1 cellular context compared by ENCODE assay signal in genomic region chr7:70726951-70727378, GRCh38.
TF ChIP-seq lines count a peak whose summit lies in the region.

No MANE protein-coding gene starts in this region.

TF ChIP-seq in GM12878, 131 proteins besides CTCF, POLR2A, EP300 and RAD21 (continued from another document and continues in another):
- TF ChIP-seq E4F1 (IDR thresholded peaks at IDR 0.05; ENCODE audit: borderline replicate concordance, partially characterized antibody) = no peak
- TF ChIP-seq NBN (IDR thresholded peaks at IDR 0.05) = peak; percentile 88
- no peak for TF ChIP-seq PRDM15 (CRISPR knock-in tag; IDR thresholded peaks at IDR 0.05)
- TF ChIP-seq TCF7 (IDR thresholded peaks at IDR 0.05; ENCODE audit: borderline replicate concordance) = no peak
- TF ChIP-seq USF2 (IDR thresholded peaks at IDR 0.05; ENCODE audit: borderline replicate concordance, low read depth, low read length) = no peak
- TF ChIP-seq PAX8 (IDR thresholded peaks at IDR 0.05) = no peak
- peak; percentile 30; the same call in 1 of the 2 replicates for TF ChIP-seq PKNOX1 (IDR thresholded peaks at IDR 0.05)
- no peak for TF ChIP-seq ZZZ3 (IDR thresholded peaks at IDR 0.05; ENCODE audit: control insufficient read depth, insufficient read length, low read depth)
- peak; percentile 86 to 88 for TF ChIP-seq IKZF2 (IDR thresholded peaks at IDR 0.05)
- no peak for TF ChIP-seq MXI1 (IDR thresholded peaks at IDR 0.05; ENCODE audit: low read depth, low read length)
- TF ChIP-seq TCF3 (IDR thresholded peaks at IDR 0.05; ENCODE audit: borderline replicate concordance, insufficient read depth, low read depth, low read length) = no peak
- TF ChIP-seq, protein P1, sequence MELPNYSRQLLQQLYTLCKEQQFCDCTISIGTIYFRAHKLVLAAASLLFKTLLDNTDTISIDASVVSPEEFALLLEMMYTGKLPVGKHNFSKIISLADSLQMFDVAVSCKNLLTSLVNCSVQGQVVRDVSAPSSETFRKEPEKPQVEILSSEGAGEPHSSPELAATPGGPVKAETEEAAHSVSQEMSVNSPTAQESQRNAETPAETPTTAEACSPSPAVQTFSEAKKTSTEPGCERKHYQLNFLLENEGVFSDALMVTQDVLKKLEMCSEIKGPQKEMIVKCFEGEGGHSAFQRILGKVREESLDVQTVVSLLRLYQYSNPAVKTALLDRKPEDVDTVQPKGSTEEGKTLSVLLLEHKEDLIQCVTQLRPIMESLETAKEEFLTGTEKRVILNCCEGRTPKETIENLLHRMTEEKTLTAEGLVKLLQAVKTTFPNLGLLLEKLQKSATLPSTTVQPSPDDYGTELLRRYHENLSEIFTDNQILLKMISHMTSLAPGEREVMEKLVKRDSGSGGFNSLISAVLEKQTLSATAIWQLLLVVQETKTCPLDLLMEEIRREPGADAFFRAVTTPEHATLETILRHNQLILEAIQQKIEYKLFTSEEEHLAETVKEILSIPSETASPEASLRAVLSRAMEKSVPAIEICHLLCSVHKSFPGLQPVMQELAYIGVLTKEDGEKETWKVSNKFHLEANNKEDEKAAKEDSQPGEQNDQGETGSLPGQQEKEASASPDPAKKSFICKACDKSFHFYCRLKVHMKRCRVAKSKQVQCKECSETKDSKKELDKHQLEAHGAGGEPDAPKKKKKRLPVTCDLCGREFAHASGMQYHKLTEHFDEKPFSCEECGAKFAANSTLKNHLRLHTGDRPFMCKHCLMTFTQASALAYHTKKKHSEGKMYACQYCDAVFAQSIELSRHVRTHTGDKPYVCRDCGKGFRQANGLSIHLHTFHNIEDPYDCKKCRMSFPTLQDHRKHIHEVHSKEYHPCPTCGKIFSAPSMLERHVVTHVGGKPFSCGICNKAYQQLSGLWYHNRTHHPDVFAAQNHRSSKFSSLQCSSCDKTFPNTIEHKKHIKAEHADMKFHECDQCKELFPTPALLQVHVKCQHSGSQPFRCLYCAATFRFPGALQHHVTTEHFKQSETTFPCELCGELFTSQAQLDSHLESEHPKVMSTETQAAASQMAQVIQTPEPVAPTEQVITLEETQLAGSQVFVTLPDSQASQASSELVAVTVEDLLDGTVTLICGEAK (IDR thresholded peaks at IDR 0.05; ENCODE audit: borderline replicate concordance) = no peak
- TF ChIP-seq ETV6 (conservative IDR thresholded peaks at IDR 0.05 in 1 of 2, IDR thresholded peaks at IDR 0.05 in 1 of 2; ENCODE audit: borderline replicate concordance in 1 of 2, low read depth in 1 of 2) = no peak; a peak in 1 of 4 replicates
- 0 out of 2 replicates have a peak, but pooled peaks have one; percentile 43 for TF ChIP-seq SMARCA5 (IDR thresholded peaks at IDR 0.05)
- TF ChIP-seq RELA (IDR thresholded peaks at IDR 0.05; ENCODE audit: borderline replicate concordance, partially characterized antibody) = peak; percentile 86
- TF ChIP-seq CHD4 (IDR thresholded peaks at IDR 0.05) = no peak
- TF ChIP-seq CREB1 (IDR thresholded peaks at IDR 0.05; ENCODE audit: low read depth) = no peak
- TF ChIP-seq CHD2 (IDR thresholded peaks at IDR 0.05; ENCODE audit: borderline replicate concordance, low read depth, low read length) = no peak; the same call in 1 of the 2 replicates
- no peak for TF ChIP-seq PML (IDR thresholded peaks at IDR 0.05; ENCODE audit: low read length)
- TF ChIP-seq CREM (IDR thresholded peaks at IDR 0.05; ENCODE audit: low read depth) = no peak
- TF ChIP-seq, protein P2, sequence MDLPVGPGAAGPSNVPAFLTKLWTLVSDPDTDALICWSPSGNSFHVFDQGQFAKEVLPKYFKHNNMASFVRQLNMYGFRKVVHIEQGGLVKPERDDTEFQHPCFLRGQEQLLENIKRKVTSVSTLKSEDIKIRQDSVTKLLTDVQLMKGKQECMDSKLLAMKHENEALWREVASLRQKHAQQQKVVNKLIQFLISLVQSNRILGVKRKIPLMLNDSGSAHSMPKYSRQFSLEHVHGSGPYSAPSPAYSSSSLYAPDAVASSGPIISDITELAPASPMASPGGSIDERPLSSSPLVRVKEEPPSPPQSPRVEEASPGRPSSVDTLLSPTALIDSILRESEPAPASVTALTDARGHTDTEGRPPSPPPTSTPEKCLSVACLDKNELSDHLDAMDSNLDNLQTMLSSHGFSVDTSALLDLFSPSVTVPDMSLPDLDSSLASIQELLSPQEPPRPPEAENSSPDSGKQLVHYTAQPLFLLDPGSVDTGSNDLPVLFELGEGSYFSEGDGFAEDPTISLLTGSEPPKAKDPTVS (IDR thresholded peaks at IDR 0.05; ENCODE audit: low read depth, low read length) = no peak
- TF ChIP-seq, protein P3, sequence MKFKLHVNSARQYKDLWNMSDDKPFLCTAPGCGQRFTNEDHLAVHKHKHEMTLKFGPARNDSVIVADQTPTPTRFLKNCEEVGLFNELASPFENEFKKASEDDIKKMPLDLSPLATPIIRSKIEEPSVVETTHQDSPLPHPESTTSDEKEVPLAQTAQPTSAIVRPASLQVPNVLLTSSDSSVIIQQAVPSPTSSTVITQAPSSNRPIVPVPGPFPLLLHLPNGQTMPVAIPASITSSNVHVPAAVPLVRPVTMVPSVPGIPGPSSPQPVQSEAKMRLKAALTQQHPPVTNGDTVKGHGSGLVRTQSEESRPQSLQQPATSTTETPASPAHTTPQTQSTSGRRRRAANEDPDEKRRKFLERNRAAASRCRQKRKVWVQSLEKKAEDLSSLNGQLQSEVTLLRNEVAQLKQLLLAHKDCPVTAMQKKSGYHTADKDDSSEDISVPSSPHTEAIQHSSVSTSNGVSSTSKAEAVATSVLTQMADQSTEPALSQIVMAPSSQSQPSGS (IDR thresholded peaks at IDR 0.05; ENCODE audit: low read length) = peak; percentile 93
- no peak for TF ChIP-seq WRNIP1 (IDR thresholded peaks at IDR 0.05; ENCODE audit: borderline replicate concordance, low read depth, low read length)
- no peak for TF ChIP-seq SUZ12 (IDR thresholded peaks at IDR 0.05; ENCODE audit: unreplicated experiment)
- TF ChIP-seq KLF5 (IDR thresholded peaks at IDR 0.05; ENCODE audit: partially characterized antibody) = no peak
- TF ChIP-seq CEBPB (IDR thresholded peaks at IDR 0.05; ENCODE audit: borderline replicate concordance in 1 of 2, low read depth in 2 of 2, low read length in 2 of 2) = no peak
- TF ChIP-seq MTA2 (IDR thresholded peaks at IDR 0.05; ENCODE audit: low read depth) = peak; percentile 80
- no peak for TF ChIP-seq NFXL1 (IDR thresholded peaks at IDR 0.05; ENCODE audit: borderline replicate concordance)
- TF ChIP-seq, protein P4, sequence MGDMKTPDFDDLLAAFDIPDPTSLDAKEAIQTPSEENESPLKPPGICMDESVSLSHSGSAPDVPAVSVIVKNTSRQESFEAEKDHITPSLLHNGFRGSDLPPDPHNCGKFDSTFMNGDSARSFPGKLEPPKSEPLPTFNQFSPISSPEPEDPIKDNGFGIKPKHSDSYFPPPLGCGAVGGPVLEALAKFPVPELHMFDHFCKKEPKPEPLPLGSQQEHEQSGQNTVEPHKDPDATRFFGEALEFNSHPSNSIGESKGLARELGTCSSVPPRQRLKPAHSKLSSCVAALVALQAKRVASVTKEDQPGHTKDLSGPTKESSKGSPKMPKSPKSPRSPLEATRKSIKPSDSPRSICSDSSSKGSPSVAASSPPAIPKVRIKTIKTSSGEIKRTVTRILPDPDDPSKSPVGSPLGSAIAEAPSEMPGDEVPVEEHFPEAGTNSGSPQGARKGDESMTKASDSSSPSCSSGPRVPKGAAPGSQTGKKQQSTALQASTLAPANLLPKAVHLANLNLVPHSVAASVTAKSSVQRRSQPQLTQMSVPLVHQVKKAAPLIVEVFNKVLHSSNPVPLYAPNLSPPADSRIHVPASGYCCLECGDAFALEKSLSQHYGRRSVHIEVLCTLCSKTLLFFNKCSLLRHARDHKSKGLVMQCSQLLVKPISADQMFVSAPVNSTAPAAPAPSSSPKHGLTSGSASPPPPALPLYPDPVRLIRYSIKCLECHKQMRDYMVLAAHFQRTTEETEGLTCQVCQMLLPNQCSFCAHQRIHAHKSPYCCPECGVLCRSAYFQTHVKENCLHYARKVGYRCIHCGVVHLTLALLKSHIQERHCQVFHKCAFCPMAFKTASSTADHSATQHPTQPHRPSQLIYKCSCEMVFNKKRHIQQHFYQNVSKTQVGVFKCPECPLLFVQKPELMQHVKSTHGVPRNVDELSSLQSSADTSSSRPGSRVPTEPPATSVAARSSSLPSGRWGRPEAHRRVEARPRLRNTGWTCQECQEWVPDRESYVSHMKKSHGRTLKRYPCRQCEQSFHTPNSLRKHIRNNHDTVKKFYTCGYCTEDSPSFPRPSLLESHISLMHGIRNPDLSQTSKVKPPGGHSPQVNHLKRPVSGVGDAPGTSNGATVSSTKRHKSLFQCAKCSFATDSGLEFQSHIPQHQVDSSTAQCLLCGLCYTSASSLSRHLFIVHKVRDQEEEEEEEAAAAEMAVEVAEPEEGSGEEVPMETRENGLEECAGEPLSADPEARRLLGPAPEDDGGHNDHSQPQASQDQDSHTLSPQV (IDR thresholded peaks at IDR 0.05) = no peak
- peak; percentile 75 for TF ChIP-seq FOXM1 (IDR thresholded peaks at IDR 0.05; ENCODE audit: low read depth, low read length)
- TF ChIP-seq ZNF207 (IDR thresholded peaks at IDR 0.05; ENCODE audit: borderline replicate concordance) = no peak
- TF ChIP-seq RUNX3 (IDR thresholded peaks at IDR 0.05; ENCODE audit: low read length) = peak; percentile 60
- peak; percentile 97 for TF ChIP-seq BCL3 (IDR thresholded peaks at IDR 0.05; ENCODE audit: borderline replicate concordance, insufficient read depth, low read depth, low read length, poor library complexity, severe bottlenecking)
- TF ChIP-seq SIX5 (IDR thresholded peaks at IDR 0.05; ENCODE audit: low read depth, low read length, severe bottlenecking) = no peak
- no peak for TF ChIP-seq EZH2 (IDR thresholded peaks at IDR 0.05; ENCODE audit: borderline replicate concordance, control insufficient read depth, low read depth, low read length)
- peak; percentile 75 for TF ChIP-seq EED (IDR thresholded peaks at IDR 0.05; ENCODE audit: low read depth)
- no peak for TF ChIP-seq SPI1 (IDR thresholded peaks at IDR 0.05; ENCODE audit: borderline replicate concordance, insufficient read depth, low read depth, low read length)
- no peak for TF ChIP-seq ZNF622 (IDR thresholded peaks at IDR 0.05)
- no peak for TF ChIP-seq SP1 (IDR thresholded peaks at IDR 0.05; ENCODE audit: low read depth, low read length)
